ENCODE assay signal across 8 cellular contexts in genomic region chr5:150154618-150155134, GRCh38. TPM values are rescaled to one million over a fixed set of nuclear protein-coding genes. Genes with fewer than 3 reads are reported as not detected.
DNase-seq lines count a peak whose midpoint lies in the region; ATAC-seq and TF ChIP-seq lines count a peak whose summit lies in the region.
"Had no signal": no experiment of that assay in that cellular context is flagged by ENCODE, and none has a peak within 500 bp of the region (broad histone marks: within the 10 kb centered on the region; RNA-seq: fewer than 3 reads in every experiment).

No MANE protein-coding gene starts in this region.

- TF ChIP-seq RAD21 in liver (IDR thresholded peaks at IDR 0.05), result no peak

- no peaks in the 10 kb centered on the region for H3K9me3 ChIP-seq in HEK293 (ENCODE audit: control insufficient read depth, insufficient read depth, low read depth, low read length)
- no peaks in the 10 kb centered on the region for H3K9me3 ChIP-seq in adipocyte (ENCODE audit: control insufficient read depth, low read length)
- no peaks in the 10 kb centered on the region for H3K9me3 ChIP-seq in liver (ENCODE audit: control insufficient read depth in 4 of 4, low read length in 3 of 4)
- H3K9me3 ChIP-seq in stomach smooth muscle (ENCODE audit: control insufficient read depth in 2 of 2, low read length in 2 of 2), result no peaks in the 10 kb centered on the region
- H3K9me3 ChIP-seq: mucosa of descending colon had no signal

- no peak for DNase-seq in adipocyte (ENCODE audit: low read depth)
- DNase-seq in kidney tubule cell (ENCODE audit: low spot score), result no peak
- no peak for DNase-seq in NCI-H146 treated with DMSO at 0.1 percent for 48 hours (lab: John Stamatoyannopoulos, UW; ENCODE audit: unreplicated experiment)
- DNase-seq: mucosa of descending colon had no signal

- POLR2A ChIA-PET in HEK293 (lab: Yijun Ruan, JAX), result no interaction called here

- 81% methylated on average over 7 of the region's 7 CpGs for WGBS in liver

- TF ChIP-seq CTCF in HEK293 (tag by site-specific recombination; IDR thresholded peaks at IDR 0.05), result no peak
- no peak for TF ChIP-seq CTCF in liver (IDR thresholded peaks at IDR 0.05; ENCODE audit: low read depth, low read length, missing input control)

- H3K4me1 ChIP-seq in HEK293 (ENCODE audit: control insufficient read depth, insufficient read depth, low read length) (no peaks in the 10 kb centered on the region), adipocyte (ENCODE audit: control insufficient read depth, insufficient read depth, low read length) (peaks cover 77% of the 10 kb centered on the region), liver (ENCODE audit: control insufficient read depth in 4 of 4, insufficient read depth in 4 of 4, low read length in 3 of 4) (peaks cover 0 to 7% (median 1%) of the 10 kb centered on the region in 4 donors), stomach smooth muscle (ENCODE audit: control insufficient read depth, insufficient read depth, low read length) (peaks cover 35% of the 10 kb centered on the region)

- H3K27ac ChIP-seq in HEK293 (ENCODE audit: extremely low read depth, low read depth, low read length), result no peak overlapping the region
- peak overlapping the region; percentile 38 to 76 for H3K27ac ChIP-seq in liver (ENCODE audit: low read depth in 1 of 2, low read length in 2 of 2)
- peak overlapping the region; percentile 31 for H3K27ac ChIP-seq in stomach smooth muscle (ENCODE audit: low read length)

- H3K36me3 ChIP-seq in HEK293 (ENCODE audit: control insufficient read depth in 2 of 2, insufficient read depth in 1 of 2, low read length in 2 of 2) (no peaks in the 10 kb centered on the region), adipocyte (ENCODE audit: control insufficient read depth, insufficient read depth, low read length, severe bottlenecking) (peaks cover 12% of the 10 kb centered on the region), liver (ENCODE audit: control insufficient read depth in 4 of 4, insufficient read depth in 3 of 4, low read depth in 1 of 4, low read length in 3 of 4) (no peaks in the 10 kb centered on the region), stomach smooth muscle (ENCODE audit: control insufficient read depth in 2 of 2, insufficient read depth in 2 of 2, low read length in 2 of 2) (no peaks in the 10 kb centered on the region)

- H3K4me3 ChIP-seq in HEK293 (ENCODE audit: low read depth, low read length) (no peak overlapping the region), adipocyte (ENCODE audit: low read length) (peak overlapping the region; percentile 93), liver (ENCODE audit: low read depth in 1 of 3, low read length in 3 of 3) (peak overlapping the region in 1 of 3 donors; percentile 21), stomach smooth muscle (ENCODE audit: low read length in 2 of 2) (peak overlapping the region; percentile 55 to 81)
- H3K4me3 ChIP-seq: mucosa of descending colon had no signal

- H3K27me3 ChIP-seq in adipocyte (replicated peaks; ENCODE audit: control insufficient read depth, insufficient read depth, low read length) (no peaks in the 10 kb centered on the region), liver (ENCODE audit: control insufficient read depth in 4 of 4, insufficient read depth in 4 of 4, low read length in 3 of 4) (no peaks in the 10 kb centered on the region), stomach smooth muscle (ENCODE audit: control insufficient read depth in 1 of 2, insufficient read depth in 2 of 2, low read length in 2 of 2) (no peaks in the 10 kb centered on the region)

- H3K9ac ChIP-seq in adipocyte (ENCODE audit: low read length) (peak overlapping the region; percentile 98), liver (ENCODE audit: low read depth in 1 of 2, low read length in 2 of 2) (no peak overlapping the region), stomach smooth muscle (ENCODE audit: low read length in 2 of 2) (peak overlapping the region; percentile 62 to 64)

- no peak for ATAC-seq in HG02571 (IDR thresholded peaks at IDR 0.05; ENCODE audit: unreplicated experiment)

- CTCF ChIA-PET in HEK293 (lab: Yijun Ruan, JAX), result interaction anchor here (0.6 kb wide), 1 partner anchor 64 kb away, joined by 3 read pairs; no protein-coding TSS in a partner anchor

TF ChIP-seq in HEK293, 187 proteins besides CTCF, POLR2A, EP300 and RAD21 (continues in another document):
- no peak for TF ChIP-seq ZNF19 (tag by site-specific recombination; IDR thresholded peaks at IDR 0.05; ENCODE audit: low read depth)
- no peak for TF ChIP-seq ZNF670 (tag by site-specific recombination; IDR thresholded peaks at IDR 0.05; ENCODE audit: low read depth)
- TF ChIP-seq ZNF16 (tag by site-specific recombination; IDR thresholded peaks at IDR 0.05; ENCODE audit: low read depth), result 0 out of 2 replicates have a peak, but pooled peaks have one; percentile 40
- no peak for TF ChIP-seq ZNF146 (tag by site-specific recombination; IDR thresholded peaks at IDR 0.05)
- TF ChIP-seq ZNF341 (tag by site-specific recombination; IDR thresholded peaks at IDR 0.05; ENCODE audit: low read depth), result peak; percentile 54; the same call in 1 of the 2 replicates
- TF ChIP-seq ZNF548 (tag by site-specific recombination; IDR thresholded peaks at IDR 0.05), result no peak

TF ChIP-seq in liver, 16 proteins besides CTCF, POLR2A, EP300 and RAD21:
- TF ChIP-seq NR2F2 (IDR thresholded peaks at IDR 0.05) (no peak), ATF3 (IDR thresholded peaks at IDR 0.05) (no peak), SP1 (IDR thresholded peaks at IDR 0.05) (no peak), ZBTB33 (IDR thresholded peaks at IDR 0.05) (no peak), REST (IDR thresholded peaks at IDR 0.05) (no peak), RXRA (IDR thresholded peaks at IDR 0.05) (no peak), FOXA2 (IDR thresholded peaks at IDR 0.05) (no peak), TAF1 (conservative IDR thresholded peaks at IDR 0.05) (no peak), JUND (IDR thresholded peaks at IDR 0.05) (no peak), HNF4A (conservative IDR thresholded peaks at IDR 0.05) (no peak), HNF4G (IDR thresholded peaks at IDR 0.05) (no peak), EGR1 (IDR thresholded peaks at IDR 0.05; ENCODE audit: low read depth in 2 of 2) (no peak), GABPA (IDR thresholded peaks at IDR 0.05 in 1 of 2, conservative IDR thresholded peaks at IDR 0.05 in 1 of 2) (no peak), YY1 (IDR thresholded peaks at IDR 0.05) (no peak), FOXA1 (IDR thresholded peaks at IDR 0.05) (no peak)
- TF ChIP-seq, protein P1, sequence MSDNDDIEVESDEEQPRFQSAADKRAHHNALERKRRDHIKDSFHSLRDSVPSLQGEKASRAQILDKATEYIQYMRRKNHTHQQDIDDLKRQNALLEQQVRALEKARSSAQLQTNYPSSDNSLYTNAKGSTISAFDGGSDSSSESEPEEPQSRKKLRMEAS (IDR thresholded peaks at IDR 0.05), result no peak
TF ChIP-seq in liver: peak in this region for 0.

RNA-seq across cellular contexts. Expression of gene PDGFRB, which starts 1.0 kb away (rescaled TPM):
- total RNA-seq in liver, result 10 to 100 TPM; 10.6 to 13.1 TPM
- polyA plus RNA-seq in liver, result 1 to 10 TPM; 5.2 to 6.1 TPM

RNA-seq across cellular contexts. Expression of gene CDX1, which starts 11.9 kb away (rescaled TPM):
- not detected for total RNA-seq in liver
- polyA plus RNA-seq in liver, result not detected

RNA-seq across cellular contexts. Expression of gene SLC6A7, which starts 35.2 kb away (rescaled TPM):
- total RNA-seq in liver, result not detected
- polyA plus RNA-seq in liver, result not detected

Comparison
In these comparisons a context has a peak if more than half of its experiments do, and no peak if none do; other contexts are left out.
1. H3K9ac ChIP-seq: peak in adipocyte (single experiment) and stomach smooth muscle (2 of 2); none in liver (0 of 2).